In the genomic region with DNA sequence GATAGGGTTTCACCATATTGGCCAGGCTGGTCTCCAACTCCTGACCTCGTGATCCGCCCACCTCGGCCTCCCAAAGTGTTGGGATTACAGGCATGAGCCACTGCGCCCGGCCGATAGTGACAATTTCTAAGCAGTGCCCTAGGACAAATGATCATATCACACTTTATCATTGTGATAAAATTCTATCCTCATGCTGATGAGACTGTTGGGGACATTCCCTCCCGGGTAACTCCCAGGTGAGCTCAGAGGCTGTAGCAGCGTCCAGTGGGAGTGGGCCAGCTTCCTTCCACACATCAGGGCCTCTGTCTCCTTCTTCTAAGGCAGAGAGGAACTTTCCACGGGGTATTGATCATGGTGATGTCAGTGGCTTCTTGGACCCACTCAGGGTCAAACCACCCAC, we compare ENCODE assay signal across 18 cellular contexts.
"Had no signal": no experiment of that assay in that cellular context is flagged by ENCODE, and none has a peak within 500 bp of the region (broad histone marks: within the 10 kb centered on the region; RNA-seq: fewer than 3 reads in every experiment).

No MANE protein-coding gene starts in this region.

- H3K9me3 ChIP-seq: spleen, thyroid gland had no signal

- H3K4me3 ChIP-seq: lung, spleen, thyroid gland had no signal

- H3K27me3 ChIP-seq: spleen, thyroid gland had no signal

- DNase-seq: activated CD4-positive, alpha-beta memory T cell treated with anti-CD3 and anti-CD28 coated beads for 36 hours; activated CD4-positive, alpha-beta T cell treated with anti-CD3 and anti-CD28 coated beads for 4 hours; activated CD4-positive, CD25-positive, alpha-beta regulatory T cell; activated effector memory CD4-positive, alpha-beta T cell treated with Interleukin-2 at 50 U/mL for 16 hours; activated naive CD4-positive, alpha-beta T cell treated with anti-CD3 and anti-CD28 coated beads, Interleukin-2, amount 10 ng/mL, durations not matched to agents 7 days and 5 days; activated T-cell treated with anti-CD3 and anti-CD28 coated beads, Interleukin-2, amount 50 U/mL, for 72 hours; aorta; central memory CD4-positive, alpha-beta T cell; effector memory CD8-positive, alpha-beta T cell; natural killer cell; retina; spleen; stimulated activated CD4-positive, alpha-beta T cell treated with anti-CD3 and anti-CD28 coated beads, Interleukin-4, amount 100 ng/mL, for 24 hours; stimulated activated naive CD4-positive, alpha-beta T cell treated with Interleukin-2 at 50 U/mL for 16 hours; T1000; thyroid gland had no signal

- H3K4me1 ChIP-seq: spleen had no signal

- H3K27ac ChIP-seq: spleen had no signal

- ATAC-seq: activated T-cell treated with anti-CD3 and anti-CD28 coated beads, Interleukin-2, amount 50 U/mL, for 72 hours; effector memory CD8-positive, alpha-beta T cell; esophagus mucosa; natural killer cell had no signal

- H3K36me3 ChIP-seq: spleen, thyroid gland had no signal
